Comparison of ENCODE assay signal across 28 cellular contexts in the genomic region with DNA sequence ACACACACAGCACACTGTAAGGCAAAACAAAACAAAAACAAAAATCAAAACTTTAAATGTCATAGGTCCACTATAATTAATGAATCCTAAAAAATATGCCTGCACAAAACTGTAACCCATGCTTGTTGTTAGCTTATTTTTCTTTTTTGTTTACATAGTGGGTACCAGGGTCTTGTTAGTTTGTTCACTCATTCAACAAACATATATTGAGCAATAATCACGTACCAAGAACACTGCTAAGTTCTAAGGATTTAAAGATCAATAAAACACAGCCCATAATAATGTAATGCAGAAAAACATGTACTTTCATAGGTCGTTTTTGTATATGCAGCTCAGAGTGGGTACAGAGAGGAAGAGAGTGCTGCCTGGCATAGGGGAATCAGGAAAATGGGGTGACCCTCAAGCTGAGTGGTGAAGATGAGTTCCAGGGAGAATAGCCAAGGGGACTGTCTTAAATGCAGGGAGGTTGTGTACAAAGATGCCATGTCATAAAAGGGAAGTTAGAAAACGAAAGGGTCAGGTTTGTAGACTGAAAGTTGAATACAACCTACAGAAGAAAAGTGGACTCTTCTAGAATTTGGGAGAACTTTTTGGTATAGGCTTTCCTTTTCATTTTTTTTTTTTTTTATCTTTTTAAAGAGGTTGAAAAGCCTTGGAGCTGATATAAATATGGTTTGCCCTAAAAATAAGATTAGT.
"Had no signal": no experiment of that assay in that cellular context is flagged by ENCODE, and none has a peak within 500 bp of the region (broad histone marks: within the 10 kb centered on the region; RNA-seq: fewer than 3 reads in every experiment).

No MANE protein-coding gene starts in this region.

- H3K27ac ChIP-seq: cardiac muscle cell, SJSA1, VCaP had no signal

- H3K4me3 Mint-ChIP-seq: activated CD4-positive, alpha-beta memory T cell treated with anti-CD3 and anti-CD28 coated beads for 36 hours; activated CD4-positive, alpha-beta T cell treated with anti-CD3 and anti-CD28 coated beads, Interleukin-2, amount 10 ng/mL, durations not matched to agents 7 days and 5 days; activated naive CD4-positive, alpha-beta T cell treated with anti-CD3 and anti-CD28 coated beads for 36 hours; activated naive CD8-positive, alpha-beta T cell; activated T-helper 17 cell treated with anti-CD3 and anti-CD28 coated beads, Interleukin-2, amount 50 U/mL, for 72 hours; brain; T-helper 1 cell treated with Interleukin-12 subunit alpha and Interleukin-12 subunit beta and Interleukin-4 antibody, amounts not matched to agents 30 μg/mL and 1 μg/mL, for 36 hours had no signal

- H3K36me3 ChIP-seq: cardiac muscle cell, SJSA1 had no signal

- ATAC-seq: activated T-helper 17 cell treated with anti-CD3 and anti-CD28 coated beads, Interleukin-2, amount 50 U/mL, for 72 hours; PC-3; SK-N-SH treated with all-trans-retinoic acid at 6 μM for 48 hours had no signal

- H3K4me3 ChIP-seq: cardiac muscle cell, SJSA1 had no signal

- H3K27ac Mint-ChIP-seq: activated CD4-positive, alpha-beta memory T cell treated with anti-CD3 and anti-CD28 coated beads for 36 hours; activated CD4-positive, alpha-beta T cell treated with anti-CD3 and anti-CD28 coated beads, Interleukin-2, amount 10 ng/mL, durations not matched to agents 7 days and 5 days; activated naive CD4-positive, alpha-beta T cell treated with anti-CD3 and anti-CD28 coated beads for 36 hours; activated naive CD8-positive, alpha-beta T cell; activated T-helper 17 cell treated with anti-CD3 and anti-CD28 coated beads, Interleukin-2, amount 50 U/mL, for 72 hours; brain; T-helper 1 cell treated with Interleukin-12 subunit alpha and Interleukin-12 subunit beta and Interleukin-4 antibody, amounts not matched to agents 30 μg/mL and 1 μg/mL, for 36 hours had no signal

- H3K9me3 Mint-ChIP-seq: activated CD4-positive, alpha-beta T cell treated with anti-CD3 and anti-CD28 coated beads, Interleukin-2, amount 10 ng/mL, durations not matched to agents 7 days and 5 days; T-helper 1 cell treated with Interleukin-12 subunit alpha and Interleukin-12 subunit beta and Interleukin-4 antibody, amounts not matched to agents 30 μg/mL and 1 μg/mL, for 36 hours had no signal

- H3K36me3 Mint-ChIP-seq: activated CD4-positive, alpha-beta memory T cell treated with anti-CD3 and anti-CD28 coated beads for 36 hours; activated naive CD8-positive, alpha-beta T cell; brain had no signal

- H3K4me1 Mint-ChIP-seq: activated CD4-positive, alpha-beta T cell treated with anti-CD3 and anti-CD28 coated beads, Interleukin-2, amount 10 ng/mL, durations not matched to agents 7 days and 5 days; activated T-helper 17 cell treated with anti-CD3 and anti-CD28 coated beads, Interleukin-2, amount 50 U/mL, for 72 hours; brain had no signal

- H3K27me3 Mint-ChIP-seq: activated CD4-positive, alpha-beta memory T cell treated with anti-CD3 and anti-CD28 coated beads for 36 hours; activated CD4-positive, alpha-beta T cell treated with anti-CD3 and anti-CD28 coated beads, Interleukin-2, amount 10 ng/mL, durations not matched to agents 7 days and 5 days; activated naive CD8-positive, alpha-beta T cell; activated T-helper 17 cell treated with anti-CD3 and anti-CD28 coated beads, Interleukin-2, amount 50 U/mL, for 72 hours had no signal

- H3K27me3 ChIP-seq: cardiac muscle cell had no signal

- DNase-seq: activated CD4-positive, alpha-beta memory T cell treated with anti-CD3 and anti-CD28 coated beads for 36 hours; activated CD4-positive, alpha-beta T cell treated with anti-CD3 and anti-CD28 coated beads, Interleukin-2, amount 10 ng/mL, durations not matched to agents 7 days and 5 days; activated CD4-positive, CD25-positive, alpha-beta regulatory T cell; activated CD8-positive, alpha-beta memory T cell treated with anti-CD3 and anti-CD28 coated beads for 24 hours; activated gamma-delta T cell; activated naive CD4-positive, alpha-beta T cell treated with anti-CD3 and anti-CD28 coated beads for 36 hours; activated T-cell treated with anti-CD3 and anti-CD28 coated beads, Interleukin-2, amount 50 U/mL, for 48 hours; amygdala; MV-4-11; NCI-H1105; NCI-H1436; NCI-H1694 treated with DMSO at 0.1 percent for 48 hours; NCI-H2029 treated with DMSO at 0.1 percent for 48 hours; NCI-H345; NCI-H510A; NCI-H526 treated with DMSO at 0.1 percent for 48 hours; NCI-H82; NK-92 treated with Interleukin-12 subunit alpha and Interleukin-12 subunit beta, amount 100 ng/mL, for 24 hours; PC-3; SHP77 had no signal

- H3K9me3 ChIP-seq: SJSA1 had no signal
